16 cellular contexts compared by ENCODE assay signal in the genomic region with DNA sequence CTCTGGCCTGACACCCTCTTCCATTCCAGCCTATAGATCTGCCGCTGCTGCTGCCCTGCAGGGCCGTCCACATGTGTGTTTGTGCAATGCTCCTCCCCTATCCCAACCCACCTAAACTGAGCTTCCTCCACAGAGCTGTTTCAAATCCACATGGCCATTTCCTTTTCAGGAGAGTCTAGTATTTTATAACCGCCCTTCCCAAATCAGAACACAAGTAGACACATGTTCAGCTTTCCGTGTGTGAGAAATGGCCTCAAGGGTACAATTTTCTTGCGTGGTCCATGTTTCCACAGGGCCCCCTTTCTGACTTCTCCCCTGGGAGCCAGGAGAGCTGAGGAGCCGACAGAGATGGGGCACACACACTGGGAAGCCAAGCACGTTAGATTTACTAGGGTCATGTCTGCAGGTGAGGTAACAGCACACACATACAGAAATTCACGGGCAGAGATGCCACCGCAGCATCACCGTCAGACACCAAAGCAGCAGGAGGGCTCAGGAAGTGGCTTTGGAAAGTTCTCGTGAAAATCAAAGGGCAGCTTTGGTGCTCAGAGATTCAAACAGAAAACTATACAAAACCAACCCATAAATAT.
A peak's percentile ranks its signal among the peaks of the same experiment; 100 is the strongest.
DNase-seq lines count a peak whose midpoint lies in the region; ATAC-seq and TF ChIP-seq lines count a peak whose summit lies in the region.
"Had no signal": no experiment of that assay in that cellular context is flagged by ENCODE, and none has a peak within 500 bp of the region (broad histone marks: within the 10 kb centered on the region; RNA-seq: fewer than 3 reads in every experiment).

No MANE protein-coding gene starts in this region.

- H3K36me3 Mint-ChIP-seq in activated CD4-positive, alpha-beta T cell treated with anti-CD3 and anti-CD28 coated beads for 36 hours (ENCODE audit: low read depth), result no peaks in the 10 kb centered on the region
- no peaks in the 10 kb centered on the region for H3K36me3 Mint-ChIP-seq in T-cell
- H3K36me3 Mint-ChIP-seq in activated T-helper 17 cell treated with anti-CD3 and anti-CD28 coated beads, Interleukin-2, amount 50 U/mL, for 72 hours (ENCODE audit: low read depth), result no peaks in the 10 kb centered on the region
- H3K36me3 Mint-ChIP-seq in osteocyte (ENCODE audit: unreplicated experiment), result no peaks in the 10 kb centered on the region

- H3K27me3 Mint-ChIP-seq in activated CD4-positive, alpha-beta T cell treated with anti-CD3 and anti-CD28 coated beads for 36 hours, result no peaks in the 10 kb centered on the region
- peaks cover 6 to 25% of the 10 kb centered on the region in 2 donors for H3K27me3 Mint-ChIP-seq in T-cell
- H3K27me3 Mint-ChIP-seq in activated T-helper 17 cell treated with anti-CD3 and anti-CD28 coated beads, Interleukin-2, amount 50 U/mL, for 72 hours, result peaks cover 22% of the 10 kb centered on the region
- H3K27me3 Mint-ChIP-seq in osteocyte (ENCODE audit: unreplicated experiment), result peaks cover 22% of the 10 kb centered on the region

- DNase-seq in activated CD4-positive, alpha-beta T cell treated with anti-CD3 and anti-CD28 coated beads for 36 hours, result peak; percentile 57
- DNase-seq in activated CD4-positive, alpha-beta T cell treated with anti-CD3 and anti-CD28 coated beads for 1 hour, result no peak
- peak; percentile 13 to 79 (median 52) for DNase-seq in T-cell
- peak; percentile 69 for DNase-seq in osteocyte (ENCODE audit: extremely low spot score, unreplicated experiment)
- no peak for DNase-seq in NCI-H2029 (lab: John Stamatoyannopoulos, UW)
- no peak for DNase-seq in amniotic stem cell (lab: John Stamatoyannopoulos, UW)
- DNase-seq in DMS 273 (lab: John Stamatoyannopoulos, UW; ENCODE audit: unreplicated experiment), result no peak
- DNase-seq: cerebellar nuclear complex, foreskin melanocyte, NCI-H1694, NCI-H446 treated with DMSO at 0.1 percent for 48 hours, SHP77 treated with DMSO at 0.1 percent for 48 hours, T1000, thyroid gland had no signal

- POLR2A ChIA-PET in activated CD4-positive, alpha-beta T cell treated with anti-CD3 and anti-CD28 coated beads for 36 hours (lab: Charles Lee), result no interaction called here
- POLR2A ChIA-PET in T-cell (lab: Charles Lee), result interaction anchor here in 1 of 2 donors (0.6 kb wide), 1 partner anchor 27 kb away, joined by 9 read pairs; no protein-coding TSS in a partner anchor

- intact Hi-C loops in activated CD4-positive, alpha-beta T cell treated with anti-CD3 and anti-CD28 coated beads for 36 hours (cut with DNase I, micrococcal nuclease), result loop anchor here (5.0 to 10.0 kb wide), 3 partner anchors 111 to 288 kb away; partner anchors contain the start of gene ADD2 (in 1 of the 2)

- CTCF ChIA-PET in activated CD4-positive, alpha-beta T cell treated with anti-CD3 and anti-CD28 coated beads for 36 hours (lab: Charles Lee), result interaction anchor here (0.8 to 2.1 kb wide), 15 partner anchors 9 to 348 kb away, joined by 3 to 12 read pairs (median 5); partner anchors contain the start of genes ADD2 and FIGLA
- CTCF ChIA-PET in T-cell (lab: Charles Lee), result interaction anchor here (0.5 to 2.0 kb wide), 8 partner anchors 10 to 933 kb away, joined by 3 to 9 read pairs (median 4); no protein-coding TSS in a partner anchor

- ATAC-seq in activated CD4-positive, alpha-beta T cell treated with anti-CD3 and anti-CD28 coated beads for 36 hours, result peak; percentile 61
- ATAC-seq in T-cell (replicated peaks in 1 of 4), result peak; percentile 80 to 94 (median 87)
- peak; percentile 44 for ATAC-seq in activated T-helper 17 cell treated with anti-CD3 and anti-CD28 coated beads, Interleukin-2, amount 50 U/mL, for 72 hours (replicated peaks)
- ATAC-seq: left lobe of liver had no signal

- H3K27ac Mint-ChIP-seq in activated CD4-positive, alpha-beta T cell treated with anti-CD3 and anti-CD28 coated beads for 36 hours, result peak overlapping the region; percentile 29
- H3K27ac Mint-ChIP-seq in T-cell (peak overlapping the region; percentile 76 to 81), osteocyte (ENCODE audit: unreplicated experiment) (no peak overlapping the region)
- no peak overlapping the region for H3K27ac Mint-ChIP-seq in activated T-helper 17 cell treated with anti-CD3 and anti-CD28 coated beads, Interleukin-2, amount 50 U/mL, for 72 hours

- H3K4me1 Mint-ChIP-seq in activated CD4-positive, alpha-beta T cell treated with anti-CD3 and anti-CD28 coated beads for 36 hours, result peaks cover 32% of the 10 kb centered on the region
- H3K4me1 Mint-ChIP-seq in T-cell (peaks cover 29 to 33% (median 33%) of the 10 kb centered on the region in 3 donors), osteocyte (ENCODE audit: unreplicated experiment) (no peaks in the 10 kb centered on the region)
- peaks cover 6% of the 10 kb centered on the region for H3K4me1 Mint-ChIP-seq in activated T-helper 17 cell treated with anti-CD3 and anti-CD28 coated beads, Interleukin-2, amount 50 U/mL, for 72 hours

- H3K4me3 Mint-ChIP-seq in activated CD4-positive, alpha-beta T cell treated with anti-CD3 and anti-CD28 coated beads for 36 hours, result no peak overlapping the region
- H3K4me3 Mint-ChIP-seq in T-cell, result peak overlapping the region in 2 of 3 donors; percentile 2 to 64
- H3K4me3 Mint-ChIP-seq in activated T-helper 17 cell treated with anti-CD3 and anti-CD28 coated beads, Interleukin-2, amount 50 U/mL, for 72 hours, result peak overlapping the region; percentile 15
- H3K4me3 Mint-ChIP-seq in osteocyte (ENCODE audit: unreplicated experiment), result no peak overlapping the region

- TF ChIP-seq CTCF in osteocyte (IDR thresholded peaks at IDR 0.05), result no peak

- peaks cover 3% of the 10 kb centered on the region for H3K9me3 Mint-ChIP-seq in activated CD4-positive, alpha-beta T cell treated with anti-CD3 and anti-CD28 coated beads for 36 hours (ENCODE audit: low read depth)
- H3K9me3 Mint-ChIP-seq in T-cell, result peaks cover 0 to 6% (median 5%) of the 10 kb centered on the region in 3 donors
- H3K9me3 Mint-ChIP-seq in activated T-helper 17 cell treated with anti-CD3 and anti-CD28 coated beads, Interleukin-2, amount 50 U/mL, for 72 hours, result no peaks in the 10 kb centered on the region
- H3K9me3 Mint-ChIP-seq in osteocyte (ENCODE audit: unreplicated experiment), result no peaks in the 10 kb centered on the region

Comparison
In these comparisons a context has a peak if more than half of its experiments do, and no peak if none do; other contexts are left out.
1. DNase-seq: peak in activated CD4-positive, alpha-beta T cell treated with anti-CD3 and anti-CD28 coated beads for 36 hours (single experiment), T-cell (34 of 34) and osteocyte (single experiment); none in activated CD4-positive, alpha-beta T cell treated with anti-CD3 and anti-CD28 coated beads for 1 hour (single experiment), NCI-H2029 (single experiment), amniotic stem cell (single experiment) and DMS 273 (single experiment).
2. H3K27ac Mint-ChIP-seq: peak in activated CD4-positive, alpha-beta T cell treated with anti-CD3 and anti-CD28 coated beads for 36 hours (single experiment) and T-cell (2 of 2); none in activated T-helper 17 cell treated with anti-CD3 and anti-CD28 coated beads, Interleukin-2, amount 50 U/mL, for 72 hours (single experiment) and osteocyte (single experiment).
3. H3K4me3 Mint-ChIP-seq: peak in T-cell (2 of 3) and activated T-helper 17 cell treated with anti-CD3 and anti-CD28 coated beads, Interleukin-2, amount 50 U/mL, for 72 hours (single experiment); none in activated CD4-positive, alpha-beta T cell treated with anti-CD3 and anti-CD28 coated beads for 36 hours (single experiment) and osteocyte (single experiment).
4. Peak in every context shown above with its lines, with median percentiles within 50 percentile points of each other: ATAC-seq.